19 cellular contexts compared by ENCODE assay signal in genomic region chr3:60636846-60637245, GRCh38.
DNase-seq lines count a peak whose midpoint lies in the region; TF ChIP-seq lines count a peak whose summit lies in the region.
"Had no signal": no experiment of that assay in that cellular context is flagged by ENCODE, and none has a peak within 500 bp of the region (broad histone marks: within the 10 kb centered on the region; RNA-seq: fewer than 3 reads in every experiment).

No MANE protein-coding gene starts in this region.

- no TSS peak for BruUV-seq in mammary epithelial cell (replicated peaks; lab: Mats Ljungman, UMichigan)

- H3K9me3 ChIP-seq in mammary epithelial cell (replicated peaks; ENCODE audit: insufficient read depth, low read length) = no peaks in the 10 kb centered on the region
- H3K9me3 ChIP-seq: BE2C, upper lobe of right lung had no signal

- H3K4me2 ChIP-seq in mammary epithelial cell (ENCODE audit: insufficient read depth, low read depth, low read length) = no peak overlapping the region
- H3K4me2 ChIP-seq: KMS-11 had no signal

- no peak overlapping the region for H3K9ac ChIP-seq in mammary epithelial cell (ENCODE audit: insufficient read depth, low read length)
- H3K9ac ChIP-seq: KMS-11 had no signal

- no peak overlapping the region for H3K4me3 ChIP-seq in mammary epithelial cell (replicated peaks in 1 of 3; ENCODE audit: insufficient read depth in 1 of 3, low read depth in 2 of 3, low read length in 3 of 3)
- H3K4me3 ChIP-seq in lower leg skin (ENCODE audit: low read depth, poor library complexity, severe bottlenecking) = no peak overlapping the region
- H3K4me3 ChIP-seq: upper lobe of right lung had no signal

- in situ Hi-C loops in mammary epithelial cell (cut with MboI; ENCODE audit: low sequenced_read_pairs in 2 of 2) = no loop called here

- TF ChIP-seq CTCF in mammary epithelial cell (conservative IDR thresholded peaks at IDR 0.05 in 1 of 2, IDR thresholded peaks at IDR 0.05 in 1 of 2; ENCODE audit: extremely low read depth in 1 of 2, insufficient read depth in 1 of 2, low read depth in 1 of 2, low read length in 2 of 2) = no peak
- no peak for TF ChIP-seq CTCF in GM20000 (IDR thresholded peaks at IDR 0.05; ENCODE audit: extremely low read depth, missing control alignments)
- no peak for TF ChIP-seq CTCF in lower leg skin (IDR thresholded peaks at IDR 0.05)

- CTCF ChIA-PET in mammary epithelial cell (lab: Charles Lee; ENCODE audit: low non-redundant PET) = interaction anchor here (0.6 kb wide), 1 partner anchor 893 kb away, joined by 6 read pairs; no protein-coding TSS in a partner anchor

- H3K27me3 ChIP-seq in mammary epithelial cell (ENCODE audit: insufficient read depth, low read length) = no peaks in the 10 kb centered on the region
- H3K27me3 ChIP-seq: BE2C, upper lobe of right lung had no signal

- no peaks in the 10 kb centered on the region for H3K36me3 ChIP-seq in mammary epithelial cell (ENCODE audit: insufficient read depth, low read length)
- H3K36me3 ChIP-seq: BE2C, upper lobe of right lung had no signal

- H4K20me1 ChIP-seq in mammary epithelial cell (ENCODE audit: insufficient read depth, low read length) = no peaks in the 10 kb centered on the region

- H3K27ac ChIP-seq in mammary epithelial cell (ENCODE audit: insufficient read depth, low read depth, low read length) = no peak overlapping the region
- H3K27ac ChIP-seq: KMS-11, upper lobe of right lung had no signal

- no peak overlapping the region for H2AFZ ChIP-seq in mammary epithelial cell (ENCODE audit: low read depth, low read length)

- TF ChIP-seq POLR2A in lower leg skin (IDR thresholded peaks at IDR 0.05) = no peak

- dilution Hi-C loops in mammary epithelial cell (cut with HindIII; ENCODE audit: low sequenced_read_pairs) = no loop called here

- no peaks in the 10 kb centered on the region for H3K4me1 ChIP-seq in mammary epithelial cell (ENCODE audit: insufficient read depth, low read length)
- H3K4me1 ChIP-seq: BE2C, upper lobe of right lung had no signal

- DNase-seq in D341Med (ENCODE audit: low spot score) (peak; percentile 29), LHCN-M2 (ENCODE audit: low read depth) (peak; percentile 0), mammary epithelial cell (peak; percentile 21), left kidney (ENCODE audit: low read depth, low spot score) (peak; percentile 66), GM20000 (ENCODE audit: low spot score) (no peak), NCI-H146 treated with DMSO at 0.1 percent for 48 hours (lab: John Stamatoyannopoulos, UW; ENCODE audit: unreplicated experiment) (no peak), lower leg skin (ENCODE audit: low spot score in 2 of 2) (no peak)
- DNase-seq in stimulated activated CD4-positive, alpha-beta T cell treated with anti-CD3 and anti-CD28 coated beads, Interleukin-4, amount 100 ng/mL, for 4 hours = no peak
- DNase-seq: activated CD4-positive, alpha-beta T cell treated with anti-CD3 and anti-CD28 coated beads, Interleukin-2, amount 50 U/mL, for 1 hour; activated T-cell treated with anti-CD3 and anti-CD28 coated beads, Interleukin-2, amount 50 U/mL, for 48 hours; amygdala; BE2C; NCI-H1930; right cardiac atrium; SHP77; stimulated activated naive CD4-positive, alpha-beta T cell; T1000; upper lobe of right lung had no signal

- intact Hi-C loops in mammary epithelial cell (cut with micrococcal nuclease) (no loop called here), lower leg skin (cut with DNase I; ENCODE audit: low total_unique reads) (no loop called here)

- no peaks in the 10 kb centered on the region for H3K79me2 ChIP-seq in mammary epithelial cell (ENCODE audit: insufficient read depth, low read length)

Comparison
In these comparisons a context has a peak if more than half of its experiments do, and no peak if none do; other contexts are left out.
1. DNase-seq: peak in D341Med (single experiment), LHCN-M2 (single experiment), mammary epithelial cell (single experiment) and left kidney (single experiment); none in GM20000 (single experiment), stimulated activated CD4-positive, alpha-beta T cell treated with anti-CD3 and anti-CD28 coated beads, Interleukin-4, amount 100 ng/mL, for 4 hours (0 of 2), NCI-H146 treated with DMSO at 0.1 percent for 48 hours (single experiment) and lower leg skin (0 of 2).